Comparison of ENCODE assay signal across 8 cellular contexts in the genomic region with DNA sequence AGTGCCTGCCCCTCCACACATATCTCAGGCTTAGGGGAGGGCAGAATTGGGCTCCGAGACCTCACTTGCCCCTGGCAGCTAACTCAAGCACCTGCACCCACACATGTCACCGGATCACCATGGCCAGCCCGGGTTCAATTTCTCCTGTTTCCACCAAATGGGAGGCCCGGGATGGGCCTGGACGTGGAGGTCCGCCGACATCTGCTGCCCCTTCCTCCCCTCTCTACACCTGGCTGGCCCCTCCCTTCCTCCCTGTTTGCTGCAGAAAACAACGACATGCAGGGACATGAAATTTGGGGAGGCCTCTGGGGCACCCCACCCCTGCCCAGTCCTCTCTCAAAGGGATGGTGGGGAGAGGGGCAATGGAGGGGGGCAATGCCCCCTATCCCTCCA. TPM values are rescaled to one million over a fixed set of nuclear protein-coding genes. Genes with fewer than 3 reads are reported as not detected.
DNase-seq lines count a peak whose midpoint lies in the region; ATAC-seq and TF ChIP-seq lines count a peak whose summit lies in the region.

No MANE protein-coding gene starts in this region.

- H3K79me2 ChIP-seq in PC-9 (ENCODE audit: low read depth) = peaks cover 45% of the 10 kb centered on the region
- H3K79me2 ChIP-seq in osteoblast (ENCODE audit: insufficient read depth, low read length) = peaks cover 23% of the 10 kb centered on the region

- H2AFZ ChIP-seq in PC-9 = peak overlapping the region; percentile 86
- peak overlapping the region; percentile 6 for H2AFZ ChIP-seq in osteoblast (ENCODE audit: low read length)

- no peaks in the 10 kb centered on the region; the same call in 1 of the 2 replicates for H3K36me3 ChIP-seq in PC-9 (ENCODE audit: low read depth)
- H3K36me3 ChIP-seq in esophagus (ENCODE audit: control insufficient read depth in 2 of 2, insufficient read depth in 2 of 2, low read length in 1 of 2) = peaks cover 0 to 18% of the 10 kb centered on the region in 2 donors
- H3K36me3 ChIP-seq in osteoblast (ENCODE audit: insufficient read depth, low read length) = peaks cover 20% of the 10 kb centered on the region

- H3K4me3 ChIP-seq in PC-9 (peak overlapping the region; percentile 76), esophagus (ENCODE audit: low read depth in 1 of 2, low read length in 2 of 2) (peak overlapping the region; percentile 63 to 77), osteoblast (ENCODE audit: insufficient read depth, low read length) (peak overlapping the region; percentile 86)

- H3K4me2 ChIP-seq in PC-9 (peak overlapping the region; percentile 98), osteoblast (ENCODE audit: insufficient read depth, low read length) (peak overlapping the region; percentile 97)

- H3K27ac Mint-ChIP-seq in Calu3 (ENCODE audit: unreplicated experiment) = peak overlapping the region; percentile 96

- intact Hi-C loops in Calu3 (cut with micrococcal nuclease; ENCODE audit: unreplicated experiment) = no loop called here
- intact Hi-C loops in PC-9 (cut with micrococcal nuclease; ENCODE audit: unreplicated experiment) = no loop called here

- BruUV-seq in Calu3 (replicated peaks; lab: Mats Ljungman, UMichigan) (no TSS peak), PC-9 (replicated peaks; lab: Mats Ljungman, UMichigan) (no TSS peak)

- H3K9me2 ChIP-seq in PC-9 (ENCODE audit: insufficient read depth) = no peaks in the 10 kb centered on the region

- peaks cover 27% of the 10 kb centered on the region for H3K4me1 ChIP-seq in PC-9 (replicated peaks; ENCODE audit: insufficient read depth)
- peaks cover 0 to 10% of the 10 kb centered on the region in 2 donors for H3K4me1 ChIP-seq in esophagus (ENCODE audit: control insufficient read depth in 2 of 2, insufficient read depth in 2 of 2, low read length in 1 of 2)
- H3K4me1 ChIP-seq in osteoblast (ENCODE audit: insufficient read depth, low read length) = peaks cover 12% of the 10 kb centered on the region

- H3K9me3 ChIP-seq in PC-9 (ENCODE audit: insufficient read depth, low read depth) = no peaks in the 10 kb centered on the region
- H3K9me3 ChIP-seq in esophagus (ENCODE audit: control insufficient read depth in 2 of 2, insufficient read depth in 1 of 2, low read depth in 1 of 2, low read length in 1 of 2) = no peaks in the 10 kb centered on the region
- no peaks in the 10 kb centered on the region for H3K9me3 ChIP-seq in osteoblast (ENCODE audit: low read depth, low read length)

- in situ Hi-C loops in G401 (cut with HindIII; ENCODE audit: low sequenced_read_pairs) = no loop called here

- H3K27me3 ChIP-seq in PC-9 (ENCODE audit: insufficient read depth, low read depth) = no peaks in the 10 kb centered on the region
- no peaks in the 10 kb centered on the region for H3K27me3 ChIP-seq in esophagus (ENCODE audit: control insufficient read depth in 1 of 2, insufficient read depth in 2 of 2, low read length in 2 of 2)
- H3K27me3 ChIP-seq in osteoblast (ENCODE audit: insufficient read depth, low read length) = no peaks in the 10 kb centered on the region

- peak overlapping the region; percentile 94 for H3K4me3 Mint-ChIP-seq in Calu3 (ENCODE audit: low read depth, unreplicated experiment)

- CTCF ChIA-PET in Calu3 (lab: Charles Lee) = interaction anchor here (0.8 to 1.5 kb wide), 2 partner anchors 14 to 54 kb away, joined by 9 to 16 read pairs; a partner anchor contains a TSS
- CTCF ChIA-PET in PC-9 (lab: Charles Lee) = interaction anchor here (0.5 kb wide), 1 partner anchor 111 kb away, joined by 4 read pairs; no protein-coding TSS in a partner anchor

- WGBS in esophagus, 2 donors = 11 to 12% methylated on average over 7 to 8 of the region's 8 CpGs

- no peak for TF ChIP-seq CTCF in Calu3 (IDR thresholded peaks at IDR 0.05; ENCODE audit: unreplicated experiment)
- TF ChIP-seq CTCF in PC-9 (conservative IDR thresholded peaks at IDR 0.05) = no peak
- TF ChIP-seq CTCF in osteoblast (IDR thresholded peaks at IDR 0.05; ENCODE audit: extremely low read depth, low read depth, low read length) = no peak

- no peaks in the 10 kb centered on the region for H3K9me3 Mint-ChIP-seq in Calu3 (ENCODE audit: low read depth, unreplicated experiment)

- peaks cover 28% of the 10 kb centered on the region for H3K4me1 Mint-ChIP-seq in Calu3 (ENCODE audit: low read depth, unreplicated experiment)

- peaks cover 85% of the 10 kb centered on the region for H3K36me3 Mint-ChIP-seq in Calu3 (ENCODE audit: insufficient read depth, unreplicated experiment)

- no peaks in the 10 kb centered on the region for H3K27me3 Mint-ChIP-seq in Calu3 (ENCODE audit: unreplicated experiment)

- POLR2A ChIA-PET in PC-9 (lab: Charles Lee; ENCODE audit: unreplicated experiment) = interaction anchor here (0.8 kb wide), 1 partner anchor 15 kb away, joined by 4 read pairs; no protein-coding TSS in a partner anchor

- ATAC-seq in HG02763 (IDR thresholded peaks at IDR 0.05; ENCODE audit: unreplicated experiment) = no peak
- ATAC-seq in HG03439 (IDR thresholded peaks at IDR 0.05; ENCODE audit: unreplicated experiment) = no peak

- DNase-seq in Calu3 (no peak), PC-9 (no peak), osteoblast (ENCODE audit: insufficient read length, low spot score, missing footprints) (peak; percentile 18), G401 (ENCODE audit: low spot score) (no peak), NCI-H187 treated with DMSO at 0.1 percent for 48 hours (lab: John Stamatoyannopoulos, UW) (no peak)

- H3F3A ChIP-seq in PC-9 (ENCODE audit: insufficient read depth, low read depth) = peaks cover 42% of the 10 kb centered on the region; the same call in 1 of the 2 replicates

- H3K27ac ChIP-seq in PC-9 (peak overlapping the region; percentile 69), esophagus (ENCODE audit: low read depth in 2 of 2, low read length in 1 of 2) (peak overlapping the region; percentile 92 to 95), osteoblast (ENCODE audit: low read depth, low read length) (no peak overlapping the region)

- H4K20me1 ChIP-seq in PC-9 (ENCODE audit: insufficient read depth) (0 out of 2 replicates have a peak, but pooled peaks cover 4% of the 10 kb centered on the region), osteoblast (ENCODE audit: insufficient read depth, low read length) (no peaks in the 10 kb centered on the region)

RNA-seq across cellular contexts. Expression of a gene that starts 1.3 kb away (rescaled TPM):
- total RNA-seq in Calu3 (2022) (98.3 and 110 TPM in 2 replicates), PC-9 (2021) (88.5 and 97.8 TPM in 2 replicates), osteoblast (9.0 and 9.4 TPM in 2 replicates)
- 10 to 100 TPM; 30.1 to 34.7 TPM for polyA plus RNA-seq in esophagus
- total RNA-seq in G401 (2014; rRNA removed; shearing (Covaris generic)) = 14.6 and 19.9 TPM in 2 replicates

RNA-seq across cellular contexts. Expression of a gene that starts 30.2 kb away (rescaled TPM):
- total RNA-seq in Calu3 (2022) (33.7 and 35.0 TPM in 2 replicates), PC-9 (2021) (7.6 and 10.6 TPM in 2 replicates), osteoblast (18.0 and 18.5 TPM in 2 replicates)
- 10 to 100 TPM in 1 of 2 donors, 1 to 10 TPM in 1; 7.1 to 10.1 TPM for polyA plus RNA-seq in esophagus
- 19.3 and 42.4 TPM in 2 replicates for total RNA-seq in G401 (2014; rRNA removed; shearing (Covaris generic))

RNA-seq across cellular contexts. Expression of a gene that starts 30.6 kb away (rescaled TPM):
- total RNA-seq in Calu3 (2022) (149 and 151 TPM in 2 replicates), PC-9 (2021) (93.3 and 131 TPM in 2 replicates), osteoblast (56.3 and 56.5 TPM in 2 replicates)
- polyA plus RNA-seq in esophagus = 10 to 100 TPM; 53.2 to 55.6 TPM
- total RNA-seq in G401 (2014; rRNA removed; shearing (Covaris generic)) = 118 and 134 TPM in 2 replicates

RNA-seq across cellular contexts. Expression of a gene that starts 54.6 kb away (rescaled TPM):
- total RNA-seq in Calu3 (2022) (not detected in 2 replicates), PC-9 (2021) (0.13 TPM in 1 of 2 replicates, not detected in the other), osteoblast (1.8 and 3.5 TPM in 2 replicates)
- polyA plus RNA-seq in esophagus = 1 to 10 TPM; 1.1 to 3.2 TPM
- 12.0 and 16.3 TPM in 2 replicates for total RNA-seq in G401 (2014; rRNA removed; shearing (Covaris generic))
